Comparison of ENCODE assay signal across 20 cellular contexts in the genomic region with DNA sequence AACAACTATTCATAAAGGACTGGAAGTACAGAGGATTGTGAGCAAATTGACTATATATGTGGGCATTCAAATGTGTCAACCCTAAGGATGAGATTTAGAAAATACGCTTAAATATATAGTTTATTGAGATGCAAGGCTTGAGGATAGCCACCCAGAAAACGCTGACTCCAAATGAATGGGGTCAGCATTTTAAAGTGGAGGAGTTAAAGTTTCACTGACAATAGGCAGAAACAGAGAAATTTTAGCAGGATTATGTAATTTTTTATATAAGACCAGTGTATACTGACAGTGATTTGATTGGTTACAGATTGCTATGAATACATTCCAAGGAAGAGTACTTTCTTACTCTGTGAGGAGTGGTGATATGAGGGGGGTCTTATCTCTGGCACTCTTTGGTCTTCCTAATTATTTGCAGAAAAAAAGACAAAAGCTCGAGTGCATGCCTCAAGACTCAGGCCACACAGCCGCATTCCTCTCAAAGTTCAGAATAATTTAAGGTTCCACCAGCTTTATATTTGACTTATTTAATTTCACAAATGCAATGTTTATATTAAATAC.
"Had no signal": no experiment of that assay in that cellular context is flagged by ENCODE, and none has a peak within 500 bp of the region (broad histone marks: within the 10 kb centered on the region; RNA-seq: fewer than 3 reads in every experiment).

No MANE protein-coding gene starts in this region.

- H3K27ac ChIP-seq: vagina, WERI-Rb-1 had no signal

- H3K4me1 Mint-ChIP-seq: activated naive CD8-positive, alpha-beta T cell treated with anti-CD3 and anti-CD28 coated beads, Interleukin-2, amount 50 U/mL, for 24 hours; stimulated activated naive B cell treated with anti-CD40 and anti-IgM and Interleukin-4, amounts not matched to agents 10 μg/mL and 1 μg/mL and 100 μg/mL, for 72 hours had no signal

- ATAC-seq: activated CD8-positive, alpha-beta T cell treated with anti-CD3 and anti-CD28 coated beads, Interleukin-2, amount 10 ng/mL, durations not matched to agents 7 days and 5 days; activated naive CD8-positive, alpha-beta T cell treated with anti-CD3 and anti-CD28 coated beads, Interleukin-2, amount 50 U/mL, for 24 hours; left ventricle myocardium superior; natural killer cell treated with Interleukin-12 subunit alpha and Interleukin-12 subunit beta and Interleukin-15 and Interleukin-18, amount 100 ng/mL, for 72 hours; sciatic nerve; stimulated activated naive B cell treated with anti-CD40 and anti-IgM and Interleukin-4, amounts not matched to agents 10 μg/mL and 1 μg/mL and 100 μg/mL, for 72 hours had no signal

- H3K36me3 Mint-ChIP-seq: brain; natural killer cell treated with Interleukin-12 subunit alpha and Interleukin-12 subunit beta and Interleukin-15 and Interleukin-18, amount 100 ng/mL, for 72 hours; stimulated activated naive B cell treated with anti-CD40 and anti-IgM and Interleukin-4, amounts not matched to agents 10 μg/mL and 1 μg/mL and 100 μg/mL, for 72 hours had no signal

- H3K36me3 ChIP-seq: vagina, WERI-Rb-1 had no signal

- H3K27me3 ChIP-seq: vagina had no signal

- H3K27ac Mint-ChIP-seq: activated CD8-positive, alpha-beta T cell treated with anti-CD3 and anti-CD28 coated beads, Interleukin-2, amount 10 ng/mL, durations not matched to agents 7 days and 5 days; activated naive CD8-positive, alpha-beta T cell treated with anti-CD3 and anti-CD28 coated beads, Interleukin-2, amount 50 U/mL, for 24 hours; activated T-helper 1 cell treated with anti-CD3 and anti-CD28 coated beads, Interleukin-12 subunit alpha, Interleukin-12 subunit beta, Interleukin-2, Interleukin-4 antibody, amounts not matched to agents 30 ng/mL and 10 ng/mL and 1 ng/mL, durations not matched to agents 14 hours and 24 hours and 36 hours; brain; natural killer cell treated with Interleukin-12 subunit alpha and Interleukin-12 subunit beta and Interleukin-15 and Interleukin-18, amount 100 ng/mL, for 72 hours; stimulated activated naive B cell treated with anti-CD40 and anti-IgM and Interleukin-4, amounts not matched to agents 10 μg/mL and 1 μg/mL and 100 μg/mL, for 72 hours; T-helper 2 cell treated with Interferon-gamma antibody and Interleukin-4, amounts not matched to agents 5 μg/mL and 100 μg/mL, for 36 hours had no signal

- H3K27me3 Mint-ChIP-seq: activated naive CD8-positive, alpha-beta T cell treated with anti-CD3 and anti-CD28 coated beads, Interleukin-2, amount 50 U/mL, for 24 hours; stimulated activated naive B cell treated with anti-CD40 and anti-IgM and Interleukin-4, amounts not matched to agents 10 μg/mL and 1 μg/mL and 100 μg/mL, for 72 hours had no signal

- FAIRE-seq: small intestine had no signal

- H3K9me3 ChIP-seq: vagina had no signal

- H3K4me3 Mint-ChIP-seq: activated CD8-positive, alpha-beta T cell treated with anti-CD3 and anti-CD28 coated beads, Interleukin-2, amount 10 ng/mL, durations not matched to agents 7 days and 5 days; activated naive CD8-positive, alpha-beta T cell treated with anti-CD3 and anti-CD28 coated beads, Interleukin-2, amount 50 U/mL, for 24 hours; activated T-helper 1 cell treated with anti-CD3 and anti-CD28 coated beads, Interleukin-12 subunit alpha, Interleukin-12 subunit beta, Interleukin-2, Interleukin-4 antibody, amounts not matched to agents 30 ng/mL and 10 ng/mL and 1 ng/mL, durations not matched to agents 14 hours and 24 hours and 36 hours; brain; natural killer cell treated with Interleukin-12 subunit alpha and Interleukin-12 subunit beta and Interleukin-15 and Interleukin-18, amount 100 ng/mL, for 72 hours; stimulated activated naive B cell treated with anti-CD40 and anti-IgM and Interleukin-4, amounts not matched to agents 10 μg/mL and 1 μg/mL and 100 μg/mL, for 72 hours; T-helper 2 cell treated with Interferon-gamma antibody and Interleukin-4, amounts not matched to agents 5 μg/mL and 100 μg/mL, for 36 hours had no signal

- DNase-seq: activated CD4-positive, alpha-beta T cell treated with anti-CD3 and anti-CD28 coated beads for 1 hour; activated CD4-positive, alpha-beta T cell treated with anti-CD3 and anti-CD28 coated beads, Interleukin-2, amount 50 U/mL, for 1 hour; activated CD8-positive, alpha-beta T cell treated with anti-CD3 and anti-CD28 coated beads, Interleukin-2, amount 10 ng/mL, durations not matched to agents 7 days and 5 days; activated gamma-delta T cell; activated naive CD4-positive, alpha-beta T cell treated with anti-CD3 and anti-CD28 coated beads, Interleukin-2, amount 50 U/mL, for 16 hours; activated naive CD8-positive, alpha-beta T cell treated with anti-CD3 and anti-CD28 coated beads, Interleukin-2, amount 50 U/mL, for 24 hours; anterior cingulate cortex; left ventricle myocardium superior; posterior cingulate gyrus; small intestine; stimulated activated CD4-positive, alpha-beta T cell treated with anti-CD3 and anti-CD28 coated beads, Interleukin-15, amount 100 ng/mL, for 24 hours; stimulated activated CD8-positive, alpha-beta memory T cell treated with anti-CD3 and anti-CD28 coated beads, Interleukin-4, amount 100 ng/mL, for 48 hours; stimulated activated naive B cell treated with anti-CD40 and anti-IgM and Interleukin-4, amounts not matched to agents 10 μg/mL and 1 μg/mL and 100 μg/mL, for 72 hours; WERI-Rb-1 had no signal

- H3K9me3 Mint-ChIP-seq: activated naive CD8-positive, alpha-beta T cell treated with anti-CD3 and anti-CD28 coated beads, Interleukin-2, amount 50 U/mL, for 24 hours; activated T-helper 1 cell treated with anti-CD3 and anti-CD28 coated beads, Interleukin-12 subunit alpha, Interleukin-12 subunit beta, Interleukin-2, Interleukin-4 antibody, amounts not matched to agents 30 ng/mL and 10 ng/mL and 1 ng/mL, durations not matched to agents 14 hours and 24 hours and 36 hours; brain; natural killer cell treated with Interleukin-12 subunit alpha and Interleukin-12 subunit beta and Interleukin-15 and Interleukin-18, amount 100 ng/mL, for 72 hours; stimulated activated naive B cell treated with anti-CD40 and anti-IgM and Interleukin-4, amounts not matched to agents 10 μg/mL and 1 μg/mL and 100 μg/mL, for 72 hours; T-helper 2 cell treated with Interferon-gamma antibody and Interleukin-4, amounts not matched to agents 5 μg/mL and 100 μg/mL, for 36 hours had no signal

- H3K4me3 ChIP-seq: vagina had no signal
